8 cellular contexts compared by ENCODE assay signal in genomic region chr14:52790011-52790755, GRCh38. TPM values are rescaled to one million over a fixed set of nuclear protein-coding genes. Genes with fewer than 3 reads are reported as not detected.
A peak's percentile ranks its signal among the peaks of the same experiment; 100 is the strongest.
DNase-seq lines count a peak whose midpoint lies in the region; ATAC-seq and TF ChIP-seq lines count a peak whose summit lies in the region.

No MANE protein-coding gene starts in this region.

- CTCF ChIA-PET in Panc1 (lab: Charles Lee) = no interaction called here

- H2AFZ ChIP-seq in fibroblast of lung (ENCODE audit: low read length) = no peak overlapping the region

- ATAC-seq in Panc1 = no peak

- peak overlapping the region; percentile 86 for H3K4me2 ChIP-seq in fibroblast of lung (ENCODE audit: extremely low read depth, insufficient read depth, low read length)

- peaks cover 5% of the 10 kb centered on the region for H3K4me1 ChIP-seq in Panc1 (ENCODE audit: control insufficient read depth, insufficient read depth, low read length)
- peaks cover 7% of the 10 kb centered on the region for H3K4me1 ChIP-seq in fibroblast of lung (ENCODE audit: control insufficient read depth, extremely low read depth, insufficient read depth, low read length)

- peak; percentile 11 to 92 (median 79) for DNase-seq in NCI-H1417 (lab: John Stamatoyannopoulos, UW)
- DNase-seq in NCI-H1417 treated with DMSO at 0.1 percent for 48 hours (lab: John Stamatoyannopoulos, UW) = no peak
- no peak for DNase-seq in Panc1 (ENCODE audit: low read depth, low spot score)
- no peak for DNase-seq in fibroblast of lung (ENCODE audit: low read depth in 2 of 2)
- DNase-seq in retina = peak; percentile 7
- no peak for DNase-seq in activated gamma-delta T cell treated with Interleukin-2 at 50 U/mL for 16 hours
- DNase-seq in DMS114 treated with DMSO at 0.1 percent for 48 hours (lab: John Stamatoyannopoulos, UW; ENCODE audit: unreplicated experiment) = no peak
- no peak for DNase-seq in AG08395 (ENCODE audit: low spot score)

- H3K9ac ChIP-seq in fibroblast of lung (ENCODE audit: insufficient read depth, low read length) = peak overlapping the region; percentile 82

- intact Hi-C loops in Panc1 (cut with micrococcal nuclease; ENCODE audit: unreplicated experiment) = no loop called here

- in situ Hi-C loops in Panc1 (cut with HindIII; ENCODE audit: low pct_unique_long_range_greater_than_20kb, low sequenced_read_pairs) = no loop called here

- H3K9me3 ChIP-seq in Panc1 (ENCODE audit: control insufficient read depth, insufficient read depth, low read depth, low read length) = no peaks in the 10 kb centered on the region
- no peaks in the 10 kb centered on the region for H3K9me3 ChIP-seq in fibroblast of lung (ENCODE audit: control insufficient read depth, insufficient read depth, low read depth, low read length)

- no peaks in the 10 kb centered on the region for H3K27me3 ChIP-seq in Panc1 (ENCODE audit: control insufficient read depth, insufficient read depth, low read length)
- no peaks in the 10 kb centered on the region for H3K27me3 ChIP-seq in fibroblast of lung (ENCODE audit: control insufficient read depth, insufficient read depth, low read length)

- BruUV-seq in Panc1 (replicated peaks; lab: Mats Ljungman, UMichigan) = TSS peak; percentile 70

- TF ChIP-seq CTCF in Panc1 (IDR thresholded peaks at IDR 0.05) (no peak), fibroblast of lung (conservative IDR thresholded peaks at IDR 0.05 in 1 of 2, IDR thresholded peaks at IDR 0.05 in 1 of 2; ENCODE audit: low read depth in 1 of 2, low read length in 2 of 2) (no peak)

- peak overlapping the region; percentile 70 to 83 for H3K4me3 ChIP-seq in Panc1 (ENCODE audit: low read depth in 2 of 2, low read length in 2 of 2)
- H3K4me3 ChIP-seq in fibroblast of lung (replicated peaks in 1 of 4; ENCODE audit: control extremely low read depth in 1 of 4, insufficient read depth in 1 of 4, low read depth in 3 of 4, low read length in 4 of 4) = peak overlapping the region; percentile 63 to 81 (median 78)

- H3K36me3 ChIP-seq in Panc1 (ENCODE audit: control insufficient read depth, insufficient read depth, low read length) = peaks cover 6% of the 10 kb centered on the region; the same call in 1 of the 2 replicates
- no peaks in the 10 kb centered on the region for H3K36me3 ChIP-seq in fibroblast of lung (ENCODE audit: control insufficient read depth, insufficient read depth, low read length)

- H4K20me1 ChIP-seq in fibroblast of lung (ENCODE audit: control insufficient read depth, extremely low read depth, insufficient read depth, low read length) = no peaks in the 10 kb centered on the region

- peaks cover 50% of the 10 kb centered on the region for H3K79me2 ChIP-seq in fibroblast of lung (ENCODE audit: control insufficient read depth, insufficient read depth, low read length)

- POLR2A ChIA-PET in Panc1 (lab: Charles Lee) = no interaction called here

- H3K27ac ChIP-seq in Panc1 (ENCODE audit: low read length) = peak overlapping the region; percentile 91
- H3K27ac ChIP-seq in fibroblast of lung (ENCODE audit: insufficient read depth, low read length) = peak overlapping the region; percentile 95

RNA-seq across cellular contexts. Expression of gene GNPNAT1, which starts 1.2 kb away (rescaled TPM):
- 22.2 TPM for total RNA-seq in Panc1 (2021; ENCODE audit: unreplicated experiment)
- 12.6 TPM for polyA plus RNA-seq in Panc1 (2012; ENCODE audit: insufficient read length)
- total RNA-seq in fibroblast of lung = 16.7 and 20.3 TPM in 2 replicates
- polyA plus RNA-seq in fibroblast of lung = 40.9 and 44.5 TPM in 2 replicates
- polyA plus RNA-seq in fibroblast of lung (2012) = 35.6 and 37.9 TPM in 2 replicates
- 21.4 and 27.9 TPM in 2 replicates for polyA minus RNA-seq in fibroblast of lung (ENCODE audit: low replicate concordance)

Comparison
In these comparisons a context has a peak if more than half of its experiments do, and no peak if none do; other contexts are left out.
1. DNase-seq: peak in NCI-H1417 (3 of 3) and retina (single experiment); none in NCI-H1417 treated with DMSO at 0.1 percent for 48 hours (single experiment), Panc1 (single experiment), fibroblast of lung (0 of 2), activated gamma-delta T cell treated with Interleukin-2 at 50 U/mL for 16 hours (single experiment), DMS114 treated with DMSO at 0.1 percent for 48 hours (single experiment) and AG08395 (single experiment).